ENCODE assay signal across 10 cellular contexts in genomic region chr10:1715821-1716220, GRCh38. TPM values are rescaled to one million over a fixed set of nuclear protein-coding genes. Genes with fewer than 3 reads are reported as not detected.
A peak's percentile ranks its signal among the peaks of the same experiment; 100 is the strongest.
DNase-seq lines count a peak whose midpoint lies in the region; ATAC-seq and TF ChIP-seq lines count a peak whose summit lies in the region.
"Had no signal": no experiment of that assay in that cellular context is flagged by ENCODE, and none has a peak within 500 bp of the region (broad histone marks: within the 10 kb centered on the region; RNA-seq: fewer than 3 reads in every experiment).

No MANE protein-coding gene starts in this region.

- POLR2A ChIA-PET in activated CD8-positive, alpha-beta T cell treated with anti-CD3 and anti-CD28 coated beads for 36 hours (lab: Charles Lee) = no interaction called here
- POLR2A ChIA-PET in activated CD8-positive, alpha-beta T cell treated with anti-CD3 and anti-CD28 coated beads, Interleukin-2, amount 10 ng/mL, durations not matched to agents 7 days and 5 days (lab: Charles Lee) = no interaction called here

- TF ChIP-seq EP300 in Ishikawa (IDR thresholded peaks at IDR 0.05; ENCODE audit: borderline replicate concordance) = no peak

- peaks cover 1% of the 10 kb centered on the region for H3K9me3 Mint-ChIP-seq in activated CD8-positive, alpha-beta T cell treated with anti-CD3 and anti-CD28 coated beads for 36 hours
- no peaks in the 10 kb centered on the region for H3K9me3 Mint-ChIP-seq in activated CD8-positive, alpha-beta T cell treated with anti-CD3 and anti-CD28 coated beads, Interleukin-2, amount 10 ng/mL, durations not matched to agents 7 days and 5 days (ENCODE audit: insufficient read depth)

- CTCF ChIA-PET in activated CD8-positive, alpha-beta T cell treated with anti-CD3 and anti-CD28 coated beads for 36 hours (lab: Charles Lee) = no interaction called here
- CTCF ChIA-PET in activated CD8-positive, alpha-beta T cell treated with anti-CD3 and anti-CD28 coated beads, Interleukin-2, amount 10 ng/mL, durations not matched to agents 7 days and 5 days (lab: Charles Lee) = no interaction called here

- ATAC-seq in activated CD8-positive, alpha-beta T cell treated with anti-CD3 and anti-CD28 coated beads for 36 hours = peak; percentile 42
- ATAC-seq in activated CD8-positive, alpha-beta T cell treated with anti-CD3 and anti-CD28 coated beads, Interleukin-2, amount 10 ng/mL, durations not matched to agents 7 days and 5 days = no peak
- ATAC-seq in esophagus mucosa = peak; percentile 95
- peak; percentile 73 for ATAC-seq in stimulated activated naive CD8-positive, alpha-beta T cell treated with anti-CD3 and anti-CD28 coated beads, Interleukin-15, Interleukin-2, amounts not matched to agents 100 U/mL and 50 U/mL, for 24 hours
- ATAC-seq in HG03135 (IDR thresholded peaks at IDR 0.05; ENCODE audit: unreplicated experiment) = no peak

- DNase-seq in activated CD8-positive, alpha-beta T cell treated with anti-CD3 and anti-CD28 coated beads for 36 hours = peak; percentile 16
- DNase-seq in activated CD8-positive, alpha-beta T cell treated with anti-CD3 and anti-CD28 coated beads, Interleukin-2, amount 10 ng/mL, durations not matched to agents 7 days and 5 days = no peak
- DNase-seq in stimulated activated naive CD8-positive, alpha-beta T cell treated with anti-CD3 and anti-CD28 coated beads, Interleukin-15, Interleukin-2, amounts not matched to agents 100 U/mL and 50 U/mL, for 24 hours = peak; percentile 17
- no peak for DNase-seq in central memory CD4-positive, alpha-beta T cell
- no peak for DNase-seq in putamen (ENCODE audit: low spot score)
- DNase-seq: natural killer cell, NCI-H1694 treated with DMSO at 0.1 percent for 48 hours had no signal

- TF ChIP-seq CTCF in activated CD8-positive, alpha-beta T cell treated with anti-CD3 and anti-CD28 coated beads for 36 hours (IDR thresholded peaks at IDR 0.05) = no peak

- TF ChIP-seq RAD21 in Ishikawa (IDR thresholded peaks at IDR 0.05; ENCODE audit: low read depth) = no peak

- H3K4me3 Mint-ChIP-seq in activated CD8-positive, alpha-beta T cell treated with anti-CD3 and anti-CD28 coated beads for 36 hours = no peak overlapping the region
- H3K4me3 Mint-ChIP-seq in activated CD8-positive, alpha-beta T cell treated with anti-CD3 and anti-CD28 coated beads, Interleukin-2, amount 10 ng/mL, durations not matched to agents 7 days and 5 days = no peak overlapping the region
- H3K4me3 Mint-ChIP-seq: natural killer cell had no signal

- H3K27ac Mint-ChIP-seq in activated CD8-positive, alpha-beta T cell treated with anti-CD3 and anti-CD28 coated beads for 36 hours = no peak overlapping the region
- no peak overlapping the region for H3K27ac Mint-ChIP-seq in activated CD8-positive, alpha-beta T cell treated with anti-CD3 and anti-CD28 coated beads, Interleukin-2, amount 10 ng/mL, durations not matched to agents 7 days and 5 days
- H3K27ac Mint-ChIP-seq: natural killer cell had no signal

- no peaks in the 10 kb centered on the region for H3K4me1 Mint-ChIP-seq in activated CD8-positive, alpha-beta T cell treated with anti-CD3 and anti-CD28 coated beads for 36 hours (ENCODE audit: low read depth)
- H3K4me1 Mint-ChIP-seq in activated CD8-positive, alpha-beta T cell treated with anti-CD3 and anti-CD28 coated beads, Interleukin-2, amount 10 ng/mL, durations not matched to agents 7 days and 5 days (ENCODE audit: low read depth) = no peaks in the 10 kb centered on the region
- H3K4me1 Mint-ChIP-seq: natural killer cell had no signal

- no peaks in the 10 kb centered on the region for H3K36me3 Mint-ChIP-seq in activated CD8-positive, alpha-beta T cell treated with anti-CD3 and anti-CD28 coated beads for 36 hours (ENCODE audit: low read depth)
- no peaks in the 10 kb centered on the region for H3K36me3 Mint-ChIP-seq in activated CD8-positive, alpha-beta T cell treated with anti-CD3 and anti-CD28 coated beads, Interleukin-2, amount 10 ng/mL, durations not matched to agents 7 days and 5 days (ENCODE audit: low read depth)
- H3K36me3 Mint-ChIP-seq: natural killer cell had no signal

- intact Hi-C loops in activated CD8-positive, alpha-beta T cell treated with anti-CD3 and anti-CD28 coated beads for 36 hours (cut with micrococcal nuclease) = no loop called here

- H3K27me3 Mint-ChIP-seq in activated CD8-positive, alpha-beta T cell treated with anti-CD3 and anti-CD28 coated beads for 36 hours = peaks cover 41% of the 10 kb centered on the region
- H3K27me3 Mint-ChIP-seq in activated CD8-positive, alpha-beta T cell treated with anti-CD3 and anti-CD28 coated beads, Interleukin-2, amount 10 ng/mL, durations not matched to agents 7 days and 5 days (ENCODE audit: low read depth) = peaks cover 10% of the 10 kb centered on the region

TF ChIP-seq in Ishikawa, 13 proteins besides CTCF, POLR2A, EP300 and RAD21:
- TF ChIP-seq MAX (IDR thresholded peaks at IDR 0.05) (no peak), TEAD4 (IDR thresholded peaks at IDR 0.05) (peak; percentile 62), YY1 (IDR thresholded peaks at IDR 0.05; ENCODE audit: low read depth) (no peak), TCF12 (IDR thresholded peaks at IDR 0.05; ENCODE audit: low read depth) (no peak), TAF1 (IDR thresholded peaks at IDR 0.05; ENCODE audit: low read depth) (no peak), FOXM1 (IDR thresholded peaks at IDR 0.05; ENCODE audit: borderline replicate concordance, low read depth) (no peak), NFIC (IDR thresholded peaks at IDR 0.05) (no peak), CREB1 (IDR thresholded peaks at IDR 0.05; ENCODE audit: low read depth) (no peak)

RNA-seq across cellular contexts. Expression of gene ADARB2, which starts 21.5 kb away (rescaled TPM):
- 1 to 10 TPM; 1.3 to 1.6 TPM for total RNA-seq in activated CD8-positive, alpha-beta T cell treated with anti-CD3 and anti-CD28 coated beads for 36 hours
- total RNA-seq in activated CD8-positive, alpha-beta T cell treated with anti-CD3 and anti-CD28 coated beads, Interleukin-2, amount 10 ng/mL, durations not matched to agents 7 days and 5 days = under 1 TPM; 0.63 to 0.99 TPM
- total RNA-seq in esophagus mucosa = 0.20 TPM

Comparison
In these comparisons a context has a peak if more than half of its experiments do, and no peak if none do; other contexts are left out.
1. ATAC-seq: peak in activated CD8-positive, alpha-beta T cell treated with anti-CD3 and anti-CD28 coated beads for 36 hours (single experiment), esophagus mucosa (single experiment) and stimulated activated naive CD8-positive, alpha-beta T cell treated with anti-CD3 and anti-CD28 coated beads, Interleukin-15, Interleukin-2, amounts not matched to agents 100 U/mL and 50 U/mL, for 24 hours (single experiment); none in activated CD8-positive, alpha-beta T cell treated with anti-CD3 and anti-CD28 coated beads, Interleukin-2, amount 10 ng/mL, durations not matched to agents 7 days and 5 days (single experiment) and HG03135 (single experiment).
2. DNase-seq: peak in activated CD8-positive, alpha-beta T cell treated with anti-CD3 and anti-CD28 coated beads for 36 hours (single experiment) and stimulated activated naive CD8-positive, alpha-beta T cell treated with anti-CD3 and anti-CD28 coated beads, Interleukin-15, Interleukin-2, amounts not matched to agents 100 U/mL and 50 U/mL, for 24 hours (single experiment); none in activated CD8-positive, alpha-beta T cell treated with anti-CD3 and anti-CD28 coated beads, Interleukin-2, amount 10 ng/mL, durations not matched to agents 7 days and 5 days (single experiment), central memory CD4-positive, alpha-beta T cell (single experiment) and putamen (single experiment).